Comparison of ENCODE assay signal across 2 cellular contexts in the genomic region with DNA sequence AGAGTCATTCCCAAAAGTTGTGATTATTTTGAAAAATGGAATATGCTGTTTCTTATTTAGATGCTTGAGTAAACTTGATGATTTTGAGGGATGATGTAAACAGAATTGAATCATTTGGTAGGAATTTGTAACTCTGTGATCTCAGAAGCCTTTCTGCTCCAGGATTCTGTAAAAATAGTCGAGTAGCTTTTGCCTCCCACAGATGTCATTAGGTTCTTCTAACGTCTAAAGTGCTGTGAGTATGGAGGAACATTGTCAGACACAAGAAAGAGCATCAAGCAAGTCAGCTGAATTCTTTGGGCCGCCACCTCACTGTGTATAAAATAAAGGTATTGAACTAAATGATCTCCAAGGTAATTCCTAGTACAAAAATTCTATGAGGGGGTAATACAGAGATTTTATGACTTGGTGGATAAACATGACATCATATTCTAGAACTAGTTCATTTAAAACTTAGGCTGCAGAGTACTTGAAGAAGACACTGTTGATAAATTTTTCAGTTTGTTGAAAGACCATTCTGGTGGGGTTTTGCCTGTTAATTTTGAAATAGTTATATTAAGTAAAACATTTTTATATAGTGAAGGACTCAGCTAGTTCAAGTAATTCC.
TF ChIP-seq lines count a peak whose summit lies in the region.

No MANE protein-coding gene starts in this region.

TF ChIP-seq in GM23338, 12 proteins besides CTCF, POLR2A, EP300 and RAD21 (continued from another document):
- TF ChIP-seq, protein P1, sequence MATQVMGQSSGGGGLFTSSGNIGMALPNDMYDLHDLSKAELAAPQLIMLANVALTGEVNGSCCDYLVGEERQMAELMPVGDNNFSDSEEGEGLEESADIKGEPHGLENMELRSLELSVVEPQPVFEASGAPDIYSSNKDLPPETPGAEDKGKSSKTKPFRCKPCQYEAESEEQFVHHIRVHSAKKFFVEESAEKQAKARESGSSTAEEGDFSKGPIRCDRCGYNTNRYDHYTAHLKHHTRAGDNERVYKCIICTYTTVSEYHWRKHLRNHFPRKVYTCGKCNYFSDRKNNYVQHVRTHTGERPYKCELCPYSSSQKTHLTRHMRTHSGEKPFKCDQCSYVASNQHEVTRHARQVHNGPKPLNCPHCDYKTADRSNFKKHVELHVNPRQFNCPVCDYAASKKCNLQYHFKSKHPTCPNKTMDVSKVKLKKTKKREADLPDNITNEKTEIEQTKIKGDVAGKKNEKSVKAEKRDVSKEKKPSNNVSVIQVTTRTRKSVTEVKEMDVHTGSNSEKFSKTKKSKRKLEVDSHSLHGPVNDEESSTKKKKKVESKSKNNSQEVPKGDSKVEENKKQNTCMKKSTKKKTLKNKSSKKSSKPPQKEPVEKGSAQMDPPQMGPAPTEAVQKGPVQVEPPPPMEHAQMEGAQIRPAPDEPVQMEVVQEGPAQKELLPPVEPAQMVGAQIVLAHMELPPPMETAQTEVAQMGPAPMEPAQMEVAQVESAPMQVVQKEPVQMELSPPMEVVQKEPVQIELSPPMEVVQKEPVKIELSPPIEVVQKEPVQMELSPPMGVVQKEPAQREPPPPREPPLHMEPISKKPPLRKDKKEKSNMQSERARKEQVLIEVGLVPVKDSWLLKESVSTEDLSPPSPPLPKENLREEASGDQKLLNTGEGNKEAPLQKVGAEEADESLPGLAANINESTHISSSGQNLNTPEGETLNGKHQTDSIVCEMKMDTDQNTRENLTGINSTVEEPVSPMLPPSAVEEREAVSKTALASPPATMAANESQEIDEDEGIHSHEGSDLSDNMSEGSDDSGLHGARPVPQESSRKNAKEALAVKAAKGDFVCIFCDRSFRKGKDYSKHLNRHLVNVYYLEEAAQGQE (IDR thresholded peaks at IDR 0.05; ENCODE audit: unreplicated experiment) = no peak
- TF ChIP-seq, protein P2, sequence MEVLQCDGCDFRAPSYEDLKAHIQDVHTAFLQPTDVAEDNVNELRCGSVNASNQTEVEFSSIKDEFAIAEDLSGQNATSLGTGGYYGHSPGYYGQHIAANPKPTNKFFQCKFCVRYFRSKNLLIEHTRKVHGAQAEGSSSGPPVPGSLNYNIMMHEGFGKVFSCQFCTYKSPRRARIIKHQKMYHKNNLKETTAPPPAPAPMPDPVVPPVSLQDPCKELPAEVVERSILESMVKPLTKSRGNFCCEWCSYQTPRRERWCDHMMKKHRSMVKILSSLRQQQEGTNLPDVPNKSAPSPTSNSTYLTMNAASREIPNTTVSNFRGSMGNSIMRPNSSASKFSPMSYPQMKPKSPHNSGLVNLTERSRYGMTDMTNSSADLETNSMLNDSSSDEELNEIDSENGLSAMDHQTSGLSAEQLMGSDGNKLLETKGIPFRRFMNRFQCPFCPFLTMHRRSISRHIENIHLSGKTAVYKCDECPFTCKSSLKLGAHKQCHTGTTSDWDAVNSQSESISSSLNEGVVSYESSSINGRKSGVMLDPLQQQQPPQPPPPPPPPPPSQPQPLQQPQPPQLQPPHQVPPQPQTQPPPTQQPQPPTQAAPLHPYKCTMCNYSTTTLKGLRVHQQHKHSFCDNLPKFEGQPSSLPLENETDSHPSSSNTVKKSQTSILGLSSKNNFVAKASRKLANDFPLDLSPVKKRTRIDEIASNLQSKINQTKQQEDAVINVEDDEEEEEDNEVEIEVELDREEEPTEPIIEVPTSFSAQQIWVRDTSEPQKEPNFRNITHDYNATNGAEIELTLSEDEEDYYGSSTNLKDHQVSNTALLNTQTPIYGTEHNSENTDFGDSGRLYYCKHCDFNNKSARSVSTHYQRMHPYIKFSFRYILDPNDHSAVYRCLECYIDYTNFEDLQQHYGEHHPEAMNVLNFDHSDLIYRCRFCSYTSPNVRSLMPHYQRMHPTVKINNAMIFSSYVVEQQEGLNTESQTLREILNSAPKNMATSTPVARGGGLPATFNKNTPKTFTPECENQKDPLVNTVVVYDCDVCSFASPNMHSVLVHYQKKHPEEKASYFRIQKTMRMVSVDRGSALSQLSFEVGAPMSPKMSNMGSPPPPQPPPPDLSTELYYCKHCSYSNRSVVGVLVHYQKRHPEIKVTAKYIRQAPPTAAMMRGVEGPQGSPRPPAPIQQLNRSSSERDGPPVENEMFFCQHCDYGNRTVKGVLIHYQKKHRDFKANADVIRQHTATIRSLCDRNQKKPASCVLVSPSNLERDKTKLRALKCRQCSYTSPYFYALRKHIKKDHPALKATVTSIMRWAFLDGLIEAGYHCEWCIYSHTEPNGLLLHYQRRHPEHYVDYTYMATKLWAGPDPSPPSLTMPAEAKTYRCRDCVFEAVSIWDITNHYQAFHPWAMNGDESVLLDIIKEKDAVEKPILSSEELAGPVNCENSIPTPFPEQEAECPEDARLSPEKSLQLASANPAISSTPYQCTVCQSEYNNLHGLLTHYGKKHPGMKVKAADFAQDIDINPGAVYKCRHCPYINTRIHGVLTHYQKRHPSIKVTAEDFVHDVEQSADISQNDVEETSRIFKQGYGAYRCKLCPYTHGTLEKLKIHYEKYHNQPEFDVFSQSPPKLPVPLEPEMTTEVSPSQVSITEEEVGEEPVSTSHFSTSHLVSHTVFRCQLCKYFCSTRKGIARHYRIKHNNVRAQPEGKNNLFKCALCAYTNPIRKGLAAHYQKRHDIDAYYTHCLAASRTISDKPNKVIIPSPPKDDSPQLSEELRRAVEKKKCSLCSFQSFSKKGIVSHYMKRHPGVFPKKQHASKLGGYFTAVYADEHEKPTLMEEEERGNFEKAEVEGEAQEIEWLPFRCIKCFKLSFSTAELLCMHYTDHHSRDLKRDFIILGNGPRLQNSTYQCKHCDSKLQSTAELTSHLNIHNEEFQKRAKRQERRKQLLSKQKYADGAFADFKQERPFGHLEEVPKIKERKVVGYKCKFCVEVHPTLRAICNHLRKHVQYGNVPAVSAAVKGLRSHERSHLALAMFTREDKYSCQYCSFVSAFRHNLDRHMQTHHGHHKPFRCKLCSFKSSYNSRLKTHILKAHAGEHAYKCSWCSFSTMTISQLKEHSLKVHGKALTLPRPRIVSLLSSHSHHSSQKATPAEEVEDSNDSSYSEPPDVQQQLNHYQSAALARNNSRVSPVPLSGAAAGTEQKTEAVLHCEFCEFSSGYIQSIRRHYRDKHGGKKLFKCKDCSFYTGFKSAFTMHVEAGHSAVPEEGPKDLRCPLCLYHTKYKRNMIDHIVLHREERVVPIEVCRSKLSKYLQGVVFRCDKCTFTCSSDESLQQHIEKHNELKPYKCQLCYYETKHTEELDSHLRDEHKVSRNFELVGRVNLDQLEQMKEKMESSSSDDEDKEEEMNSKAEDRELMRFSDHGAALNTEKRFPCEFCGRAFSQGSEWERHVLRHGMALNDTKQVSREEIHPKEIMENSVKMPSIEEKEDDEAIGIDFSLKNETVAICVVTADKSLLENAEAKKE (CRISPR knock-in tag; IDR thresholded peaks at IDR 0.05) = no peak
- TF ChIP-seq EZH2phosphoT487 (IDR thresholded peaks at IDR 0.05; ENCODE audit: unreplicated experiment) (no peak), JUNB (IDR thresholded peaks at IDR 0.05; ENCODE audit: unreplicated experiment) (no peak), NANOG (IDR thresholded peaks at IDR 0.05; ENCODE audit: borderline replicate concordance) (no peak), POLR2AphosphoS5 (IDR thresholded peaks at IDR 0.05; ENCODE audit: low read depth) (no peak), ZNF331 (CRISPR knock-in tag; IDR thresholded peaks at IDR 0.05; ENCODE audit: low read depth) (no peak), CREB1 (CRISPR knock-in tag; IDR thresholded peaks at IDR 0.05; ENCODE audit: low read depth) (no peak)
- TF ChIP-seq, protein P3, sequence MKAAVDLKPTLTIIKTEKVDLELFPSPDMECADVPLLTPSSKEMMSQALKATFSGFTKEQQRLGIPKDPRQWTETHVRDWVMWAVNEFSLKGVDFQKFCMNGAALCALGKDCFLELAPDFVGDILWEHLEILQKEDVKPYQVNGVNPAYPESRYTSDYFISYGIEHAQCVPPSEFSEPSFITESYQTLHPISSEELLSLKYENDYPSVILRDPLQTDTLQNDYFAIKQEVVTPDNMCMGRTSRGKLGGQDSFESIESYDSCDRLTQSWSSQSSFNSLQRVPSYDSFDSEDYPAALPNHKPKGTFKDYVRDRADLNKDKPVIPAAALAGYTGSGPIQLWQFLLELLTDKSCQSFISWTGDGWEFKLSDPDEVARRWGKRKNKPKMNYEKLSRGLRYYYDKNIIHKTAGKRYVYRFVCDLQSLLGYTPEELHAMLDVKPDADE (IDR thresholded peaks at IDR 0.05) = no peak

TF ChIP-seq in WTC11, 78 proteins besides CTCF, POLR2A, EP300 and RAD21 (continued from another document and continues in another):
- TF ChIP-seq, protein P4, sequence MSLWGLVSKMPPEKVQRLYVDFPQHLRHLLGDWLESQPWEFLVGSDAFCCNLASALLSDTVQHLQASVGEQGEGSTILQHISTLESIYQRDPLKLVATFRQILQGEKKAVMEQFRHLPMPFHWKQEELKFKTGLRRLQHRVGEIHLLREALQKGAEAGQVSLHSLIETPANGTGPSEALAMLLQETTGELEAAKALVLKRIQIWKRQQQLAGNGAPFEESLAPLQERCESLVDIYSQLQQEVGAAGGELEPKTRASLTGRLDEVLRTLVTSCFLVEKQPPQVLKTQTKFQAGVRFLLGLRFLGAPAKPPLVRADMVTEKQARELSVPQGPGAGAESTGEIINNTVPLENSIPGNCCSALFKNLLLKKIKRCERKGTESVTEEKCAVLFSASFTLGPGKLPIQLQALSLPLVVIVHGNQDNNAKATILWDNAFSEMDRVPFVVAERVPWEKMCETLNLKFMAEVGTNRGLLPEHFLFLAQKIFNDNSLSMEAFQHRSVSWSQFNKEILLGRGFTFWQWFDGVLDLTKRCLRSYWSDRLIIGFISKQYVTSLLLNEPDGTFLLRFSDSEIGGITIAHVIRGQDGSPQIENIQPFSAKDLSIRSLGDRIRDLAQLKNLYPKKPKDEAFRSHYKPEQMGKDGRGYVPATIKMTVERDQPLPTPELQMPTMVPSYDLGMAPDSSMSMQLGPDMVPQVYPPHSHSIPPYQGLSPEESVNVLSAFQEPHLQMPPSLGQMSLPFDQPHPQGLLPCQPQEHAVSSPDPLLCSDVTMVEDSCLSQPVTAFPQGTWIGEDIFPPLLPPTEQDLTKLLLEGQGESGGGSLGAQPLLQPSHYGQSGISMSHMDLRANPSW (CRISPR knock-in tag; conservative IDR thresholded peaks at IDR 0.05; ENCODE audit: low read depth) = no peak
- TF ChIP-seq, protein P5, sequence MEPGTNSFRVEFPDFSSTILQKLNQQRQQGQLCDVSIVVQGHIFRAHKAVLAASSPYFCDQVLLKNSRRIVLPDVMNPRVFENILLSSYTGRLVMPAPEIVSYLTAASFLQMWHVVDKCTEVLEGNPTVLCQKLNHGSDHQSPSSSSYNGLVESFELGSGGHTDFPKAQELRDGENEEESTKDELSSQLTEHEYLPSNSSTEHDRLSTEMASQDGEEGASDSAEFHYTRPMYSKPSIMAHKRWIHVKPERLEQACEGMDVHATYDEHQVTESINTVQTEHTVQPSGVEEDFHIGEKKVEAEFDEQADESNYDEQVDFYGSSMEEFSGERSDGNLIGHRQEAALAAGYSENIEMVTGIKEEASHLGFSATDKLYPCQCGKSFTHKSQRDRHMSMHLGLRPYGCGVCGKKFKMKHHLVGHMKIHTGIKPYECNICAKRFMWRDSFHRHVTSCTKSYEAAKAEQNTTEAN (CRISPR knock-in tag; IDR thresholded peaks at IDR 0.05) = no peak
- no peak for TF ChIP-seq FOXP1 (CRISPR knock-in tag; IDR thresholded peaks at IDR 0.05; ENCODE audit: borderline replicate concordance)
- no peak for TF ChIP-seq GRHL2 (CRISPR knock-in tag; IDR thresholded peaks at IDR 0.05; ENCODE audit: insufficient replicate concordance, severe bottlenecking)
- no peak for TF ChIP-seq KAT7 (CRISPR knock-in tag; IDR thresholded peaks at IDR 0.05; ENCODE audit: borderline replicate concordance)
- TF ChIP-seq, protein P6, sequence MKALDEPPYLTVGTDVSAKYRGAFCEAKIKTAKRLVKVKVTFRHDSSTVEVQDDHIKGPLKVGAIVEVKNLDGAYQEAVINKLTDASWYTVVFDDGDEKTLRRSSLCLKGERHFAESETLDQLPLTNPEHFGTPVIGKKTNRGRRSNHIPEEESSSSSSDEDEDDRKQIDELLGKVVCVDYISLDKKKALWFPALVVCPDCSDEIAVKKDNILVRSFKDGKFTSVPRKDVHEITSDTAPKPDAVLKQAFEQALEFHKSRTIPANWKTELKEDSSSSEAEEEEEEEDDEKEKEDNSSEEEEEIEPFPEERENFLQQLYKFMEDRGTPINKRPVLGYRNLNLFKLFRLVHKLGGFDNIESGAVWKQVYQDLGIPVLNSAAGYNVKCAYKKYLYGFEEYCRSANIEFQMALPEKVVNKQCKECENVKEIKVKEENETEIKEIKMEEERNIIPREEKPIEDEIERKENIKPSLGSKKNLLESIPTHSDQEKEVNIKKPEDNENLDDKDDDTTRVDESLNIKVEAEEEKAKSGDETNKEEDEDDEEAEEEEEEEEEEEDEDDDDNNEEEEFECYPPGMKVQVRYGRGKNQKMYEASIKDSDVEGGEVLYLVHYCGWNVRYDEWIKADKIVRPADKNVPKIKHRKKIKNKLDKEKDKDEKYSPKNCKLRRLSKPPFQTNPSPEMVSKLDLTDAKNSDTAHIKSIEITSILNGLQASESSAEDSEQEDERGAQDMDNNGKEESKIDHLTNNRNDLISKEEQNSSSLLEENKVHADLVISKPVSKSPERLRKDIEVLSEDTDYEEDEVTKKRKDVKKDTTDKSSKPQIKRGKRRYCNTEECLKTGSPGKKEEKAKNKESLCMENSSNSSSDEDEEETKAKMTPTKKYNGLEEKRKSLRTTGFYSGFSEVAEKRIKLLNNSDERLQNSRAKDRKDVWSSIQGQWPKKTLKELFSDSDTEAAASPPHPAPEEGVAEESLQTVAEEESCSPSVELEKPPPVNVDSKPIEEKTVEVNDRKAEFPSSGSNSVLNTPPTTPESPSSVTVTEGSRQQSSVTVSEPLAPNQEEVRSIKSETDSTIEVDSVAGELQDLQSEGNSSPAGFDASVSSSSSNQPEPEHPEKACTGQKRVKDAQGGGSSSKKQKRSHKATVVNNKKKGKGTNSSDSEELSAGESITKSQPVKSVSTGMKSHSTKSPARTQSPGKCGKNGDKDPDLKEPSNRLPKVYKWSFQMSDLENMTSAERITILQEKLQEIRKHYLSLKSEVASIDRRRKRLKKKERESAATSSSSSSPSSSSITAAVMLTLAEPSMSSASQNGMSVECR (CRISPR knock-in tag; IDR thresholded peaks at IDR 0.05; ENCODE audit: borderline replicate concordance) = no peak
- TF ChIP-seq, protein P7, sequence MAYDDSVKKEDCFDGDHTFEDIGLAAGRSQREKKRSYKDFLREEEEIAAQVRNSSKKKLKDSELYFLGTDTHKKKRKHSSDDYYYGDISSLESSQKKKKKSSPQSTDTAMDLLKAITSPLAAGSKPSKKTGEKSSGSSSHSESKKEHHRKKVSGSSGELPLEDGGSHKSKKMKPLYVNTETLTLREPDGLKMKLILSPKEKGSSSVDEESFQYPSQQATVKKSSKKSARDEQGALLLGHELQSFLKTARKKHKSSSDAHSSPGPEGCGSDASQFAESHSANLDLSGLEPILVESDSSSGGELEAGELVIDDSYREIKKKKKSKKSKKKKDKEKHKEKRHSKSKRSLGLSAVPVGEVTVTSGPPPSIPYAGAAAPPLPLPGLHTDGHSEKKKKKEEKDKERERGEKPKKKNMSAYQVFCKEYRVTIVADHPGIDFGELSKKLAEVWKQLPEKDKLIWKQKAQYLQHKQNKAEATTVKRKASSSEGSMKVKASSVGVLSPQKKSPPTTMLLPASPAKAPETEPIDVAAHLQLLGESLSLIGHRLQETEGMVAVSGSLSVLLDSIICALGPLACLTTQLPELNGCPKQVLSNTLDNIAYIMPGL (CRISPR knock-in tag; IDR thresholded peaks at IDR 0.05) = no peak
- TF ChIP-seq ZNF263 (CRISPR knock-in tag; IDR thresholded peaks at IDR 0.05; ENCODE audit: low read depth) = no peak
- no peak for TF ChIP-seq TEAD1 (CRISPR knock-in tag; IDR thresholded peaks at IDR 0.05)
- TF ChIP-seq NFE2L1 (CRISPR knock-in tag; IDR thresholded peaks at IDR 0.05) = no peak
- TF ChIP-seq RORB (CRISPR knock-in tag; IDR thresholded peaks at IDR 0.05) = no peak
- no peak for TF ChIP-seq ZNF317 (CRISPR knock-in tag; IDR thresholded peaks at IDR 0.05; ENCODE audit: borderline replicate concordance, low read depth)
